ENCODE assay signal across 1 cellular context in genomic region chr9:135840539-135840938, GRCh38.
TF ChIP-seq lines count a peak whose summit lies in the region.

No MANE protein-coding gene starts in this region.

TF ChIP-seq in WTC11, 78 proteins besides CTCF, POLR2A, EP300 and RAD21 (continued from another document):
- TF ChIP-seq ZNF281 (CRISPR knock-in tag; IDR thresholded peaks at IDR 0.05): no peak
TF ChIP-seq in WTC11: peak in this region for 0.
